Comparison of ENCODE assay signal across 24 cellular contexts in genomic region chr12:131786331-131786730, GRCh38. TPM values are rescaled to one million over a fixed set of nuclear protein-coding genes. Genes with fewer than 3 reads are reported as not detected.
DNase-seq lines count a peak whose midpoint lies in the region; ATAC-seq and TF ChIP-seq lines count a peak whose summit lies in the region.
"Had no signal": no experiment of that assay in that cellular context is flagged by ENCODE, and none has a peak within 500 bp of the region (broad histone marks: within the 10 kb centered on the region; RNA-seq: fewer than 3 reads in every experiment).

No MANE protein-coding gene starts in this region.

- no peak for TF ChIP-seq POLR2A in upper lobe of left lung (IDR thresholded peaks at IDR 0.05)

- peaks cover 85% of the 10 kb centered on the region for H3K36me3 ChIP-seq in left ventricle myocardium inferior
- peaks cover 13% of the 10 kb centered on the region for H3K36me3 ChIP-seq in brain microvascular endothelial cell (replicated peaks)
- H3K36me3 ChIP-seq in upper lobe of left lung, result peaks cover 18 to 91% (median 62%) of the 10 kb centered on the region in 4 donors
- peaks cover 94% of the 10 kb centered on the region for H3K36me3 ChIP-seq in OCI-LY7 (ENCODE audit: insufficient read depth, low read length)

- POLR2A ChIA-PET in OCI-LY7 (lab: Charles Lee), result no interaction called here

- DNase-seq in Right ventricle myocardium superior (peak; percentile 23), left ventricle myocardium inferior (no peak), brain microvascular endothelial cell (no peak), left lobe of liver (ENCODE audit: low spot score) (no peak), upper lobe of left lung (peak in 1 of 2 donors; percentile 75), NCI-H2227 treated with DMSO at 0.1 percent for 48 hours (lab: John Stamatoyannopoulos, UW) (no peak), OCI-LY7 (ENCODE audit: low spot score) (no peak)
- DNase-seq: activated CD4-positive, alpha-beta T cell treated with anti-CD3 and anti-CD28 coated beads, Interleukin-2, amount 10 ng/mL, durations not matched to agents 24 days and 14 days; activated CD8-positive, alpha-beta memory T cell treated with anti-CD3 and anti-CD28 coated beads, Interleukin-2, amount 10 ng/mL, durations not matched to agents 7 days and 5 days; activated naive CD4-positive, alpha-beta T cell treated with anti-CD3 and anti-CD28 coated beads, Interleukin-2, amount 50 U/mL, for 16 hours; AML-193; cerebellar nuclear complex; COR-L47; effector CD8-positive, alpha-beta T cell; esophagus squamous epithelium; HCEC 1CT; hippocampal formation; mucosa of descending colon; NCI-H1105; NCI-H446; OCI-M1 had no signal

- TF ChIP-seq CTCF in left ventricle myocardium inferior (IDR thresholded peaks at IDR 0.05; ENCODE audit: borderline replicate concordance) (no peak), brain microvascular endothelial cell (IDR thresholded peaks at IDR 0.05; ENCODE audit: low read depth, low read length, missing control alignments) (no peak), upper lobe of left lung (IDR thresholded peaks at IDR 0.05) (no peak), OCI-LY7 (conservative IDR thresholded peaks at IDR 0.05; ENCODE audit: low read length) (no peak)

- no peaks in the 10 kb centered on the region for H3K79me2 ChIP-seq in OCI-LY7 (ENCODE audit: insufficient read depth, low read depth, low read length)

- in situ Hi-C loops in brain microvascular endothelial cell (cut with HindIII; ENCODE audit: low pct_ligation_motif_present, low sequenced_read_pairs), result no loop called here

- H3K4me2 ChIP-seq in OCI-LY7 (ENCODE audit: low read length), result no peak overlapping the region

- H3K4me3 ChIP-seq in left ventricle myocardium inferior, result no peak overlapping the region
- H3K4me3 ChIP-seq in brain microvascular endothelial cell (ENCODE audit: low read depth, low read length), result no peak overlapping the region
- H3K4me3 ChIP-seq in upper lobe of left lung, result no peak overlapping the region
- no peak overlapping the region for H3K4me3 ChIP-seq in OCI-LY7 (ENCODE audit: low read depth, low read length, poor library complexity, severe bottlenecking)
- H3K4me3 ChIP-seq: esophagus squamous epithelium, mucosa of descending colon had no signal

- intact Hi-C loops in Right ventricle myocardium superior (cut with DNase I), result no loop called here
- intact Hi-C loops in left ventricle myocardium inferior (cut with micrococcal nuclease), result no loop called here
- intact Hi-C loops in OCI-LY7 (cut with micrococcal nuclease; ENCODE audit: unreplicated experiment), result no loop called here

- WGBS in upper lobe of left lung, 2 donors, result 85 to 96% methylated on average over 11 to 14 of the region's 15 CpGs

- H3K9me3 ChIP-seq in left ventricle myocardium inferior (replicated peaks) (no peaks in the 10 kb centered on the region), upper lobe of left lung (no peaks in the 10 kb centered on the region), OCI-LY7 (ENCODE audit: low read length) (no peaks in the 10 kb centered on the region)
- H3K9me3 ChIP-seq: esophagus squamous epithelium, mucosa of descending colon had no signal

- H3K27me3 ChIP-seq in left ventricle myocardium inferior (ENCODE audit: low read depth) (no peaks in the 10 kb centered on the region), brain microvascular endothelial cell (replicated peaks) (no peaks in the 10 kb centered on the region), upper lobe of left lung (no peaks in the 10 kb centered on the region)
- H3K27me3 ChIP-seq: esophagus squamous epithelium had no signal

- H3K27ac ChIP-seq in left ventricle myocardium inferior (replicated peaks) (no peak overlapping the region), brain microvascular endothelial cell (peak overlapping the region; percentile 99), upper lobe of left lung (no peak overlapping the region), OCI-LY7 (ENCODE audit: low read depth, low read length, poor library complexity, severe bottlenecking) (no peak overlapping the region)
- H3K27ac ChIP-seq: esophagus squamous epithelium, VCaP had no signal

- TF ChIP-seq EP300 in upper lobe of left lung (IDR thresholded peaks at IDR 0.05), result no peak

- BruUV-seq in OCI-LY7 (replicated peaks; lab: Mats Ljungman, UMichigan), result no TSS peak

- H3K4me1 ChIP-seq in left ventricle myocardium inferior (no peaks in the 10 kb centered on the region), upper lobe of left lung (no peaks in the 10 kb centered on the region), OCI-LY7 (ENCODE audit: insufficient read depth, low read length, poor library complexity, severe bottlenecking) (no peaks in the 10 kb centered on the region)

- CTCF ChIA-PET in OCI-LY7 (lab: Charles Lee; ENCODE audit: unreplicated experiment), result no interaction called here

- H4K20me1 ChIP-seq in OCI-LY7 (ENCODE audit: insufficient read depth, low read length), result no peaks in the 10 kb centered on the region

- no peaks in the 10 kb centered on the region for H3K9me2 ChIP-seq in OCI-LY7 (ENCODE audit: insufficient read depth, low read length)

- no peak overlapping the region for H2AFZ ChIP-seq in OCI-LY7 (ENCODE audit: low read length)

- ATAC-seq in Right ventricle myocardium superior (ENCODE audit: poor library complexity) (peak; percentile 8), left lobe of liver (peak; percentile 23), upper lobe of left lung (ENCODE audit: low FRiP score in 2 of 2) (peak; percentile 23 to 43), GM18520 (IDR thresholded peaks at IDR 0.05; ENCODE audit: unreplicated experiment) (no peak)
- ATAC-seq: activated CD8-positive, alpha-beta memory T cell treated with anti-CD3 and anti-CD28 coated beads, Interleukin-2, amount 10 ng/mL, durations not matched to agents 7 days and 5 days; mucosa of descending colon had no signal

RNA-seq across cellular contexts. Expression of gene MMP17, which starts 41.9 kb away (rescaled TPM):
- total RNA-seq in Right ventricle myocardium superior (1.3 TPM), left ventricle myocardium inferior (0.77 TPM), left lobe of liver (1.1 TPM), upper lobe of left lung (1 to 10 TPM; 3.1 to 7.1 (median 5.9) TPM), OCI-LY7 (2022) (not detected in 2 replicates)
- not detected in 2 replicates for total RNA-seq in OCI-LY7 (2014; rRNA removed; shearing (Covaris generic))
- total RNA-seq: activated CD8-positive, alpha-beta memory T cell treated with anti-CD3 and anti-CD28 coated beads, Interleukin-2, amount 10 ng/mL, durations not matched to agents 7 days and 5 days; T-helper 2 cell treated with Interferon-gamma antibody and Interleukin-4, amounts not matched to agents 100 ng/mL and 5 ng/mL, for 36 hours had no signal
